In genomic region chr3:197244751-197245150, GRCh38 we compare ENCODE assay signal across 17 cellular contexts. TPM values are rescaled to one million over a fixed set of nuclear protein-coding genes. Genes with fewer than 3 reads are reported as not detected.
DNase-seq lines count a peak whose midpoint lies in the region; ATAC-seq, FAIRE-seq and TF ChIP-seq lines count a peak whose summit lies in the region.
"Had no signal": no experiment of that assay in that cellular context is flagged by ENCODE, and none has a peak within 500 bp of the region (broad histone marks: within the 10 kb centered on the region; RNA-seq: fewer than 3 reads in every experiment).

No MANE protein-coding gene starts in this region.

- peak; percentile 19 for FAIRE-seq in H1 (lab: Jason Lieb, UNC)
- FAIRE-seq: A204.1, GM12878, GM18507, HepG2, HTR-8/SVneo had no signal

- H2AFZ ChIP-seq in IMR-90 (replicated peaks; ENCODE audit: low read length, poor library complexity) (no peak overlapping the region), H1 (ENCODE audit: low read length) (no peak overlapping the region), mesenchymal stem cell (ENCODE audit: low read depth, low read length) (no peak overlapping the region)
- H2AFZ ChIP-seq: GM23338 had no signal

- H3K14ac ChIP-seq in IMR-90 (replicated peaks; ENCODE audit: low read depth, low read length) (no peak overlapping the region), H1 (ENCODE audit: insufficient read length) (no peak overlapping the region), mesenchymal stem cell (ENCODE audit: low read length in 2 of 2) (no peak overlapping the region)

- intact Hi-C loops in IMR-90 (cut with micrococcal nuclease): no loop called here

- no peak overlapping the region for H2AK9ac ChIP-seq in IMR-90 (replicated peaks; ENCODE audit: low read depth, low read length, poor library complexity)

- TF ChIP-seq RAD21 in IMR-90 (IDR thresholded peaks at IDR 0.05; ENCODE audit: low read length): no peak
- no peak for TF ChIP-seq RAD21 in H1 (IDR thresholded peaks at IDR 0.05 in 1 of 2, conservative IDR thresholded peaks at IDR 0.05 in 1 of 2; ENCODE audit: low read depth in 2 of 2, low read length in 2 of 2)

- no peaks in the 10 kb centered on the region for H3K27me3 ChIP-seq in IMR-90 (ENCODE audit: control insufficient read depth, insufficient read depth, low read length)
- H3K27me3 ChIP-seq in H1 (replicated peaks in 1 of 4; ENCODE audit: control insufficient read depth in 3 of 4, extremely low read depth in 1 of 4, insufficient read depth in 3 of 4, low read length in 3 of 4): no peaks in the 10 kb centered on the region
- no peaks in the 10 kb centered on the region for H3K27me3 ChIP-seq in mesenchymal stem cell (ENCODE audit: control insufficient read depth in 1 of 2, insufficient read depth in 1 of 2, low read length in 2 of 2)

- H3K79me1 ChIP-seq in IMR-90 (ENCODE audit: low read depth in 1 of 2, low read length in 2 of 2): peaks cover 51 to 66% of the 10 kb centered on the region in 2 experiments
- H3K79me1 ChIP-seq in H1 (ENCODE audit: low read depth, low read length): peaks cover 8% of the 10 kb centered on the region; the same call in 1 of the 2 replicates
- peaks cover 2% of the 10 kb centered on the region for H3K79me1 ChIP-seq in mesenchymal stem cell (replicated peaks; ENCODE audit: low read length, poor library complexity, severe bottlenecking)

- H3K27ac ChIP-seq in IMR-90 (ENCODE audit: insufficient read depth, low read length) (no peak overlapping the region), H1 (ENCODE audit: low read depth, low read length) (no peak overlapping the region), mesenchymal stem cell (ENCODE audit: low read length, poor library complexity, severe bottlenecking) (no peak overlapping the region)

- in situ Hi-C loops in IMR-90 (cut with MboI; ENCODE audit: low sequenced_read_pairs): no loop called here

- WGBS in IMR-90 (ENCODE audit: extremely low coverage in 2 of 2, insufficient read length in 1 of 2), 2 experiments: no CpG with 5 or more reads among the region's 3 CpGs
- 93% methylated on average over 3 of the region's 3 CpGs; no CpG with 5 or more reads in 1 of the 2 experiments for WGBS in H1 (ENCODE audit: extremely low coverage in 1 of 2, insufficient coverage in 1 of 2, insufficient read length in 1 of 2, insufficient replicate concordance in 2 of 2, low coverage in 1 of 2, low lambda C conversion rate in 2 of 2, missing lambda C conversion rate in 1 of 2), 2 experiments
- WGBS in mesenchymal stem cell: 97% methylated on average over 3 of the region's 3 CpGs

- no peak for TF ChIP-seq EP300 in H1 (IDR thresholded peaks at IDR 0.05; ENCODE audit: borderline replicate concordance in 1 of 2, low read depth in 2 of 2, low read length in 2 of 2)

- no peaks in the 10 kb centered on the region for H3K23me2 ChIP-seq in H1 (ENCODE audit: low read depth, low read length)

- H3K4me3 ChIP-seq in IMR-90 (ENCODE audit: insufficient read depth, low read depth, low read length) (no peak overlapping the region), H1 (ENCODE audit: extremely low read depth in 1 of 4, insufficient read depth in 2 of 4, low read depth in 3 of 4, low read length in 4 of 4) (no peak overlapping the region), mesenchymal stem cell (ENCODE audit: insufficient read depth in 1 of 2, low read depth in 1 of 2, low read length in 2 of 2) (no peak overlapping the region)
- H3K4me3 ChIP-seq: GM12878, GM23338, HAP-1 had no signal

- H2BK15ac ChIP-seq in IMR-90 (ENCODE audit: low read depth, low read length) (no peak overlapping the region), H1 (ENCODE audit: low read length) (no peak overlapping the region), mesenchymal stem cell (ENCODE audit: low read depth, poor library complexity, severe bottlenecking) (no peak overlapping the region)

- H2BK120ac ChIP-seq in IMR-90 (ENCODE audit: low read depth, low read length) (no peak overlapping the region), H1 (replicated peaks; ENCODE audit: low read depth, low read length) (no peak overlapping the region), mesenchymal stem cell (ENCODE audit: low read depth, low read length) (no peak overlapping the region)

- H3K4me1 ChIP-seq in IMR-90 (ENCODE audit: control insufficient read depth, insufficient read depth, low read length): peaks cover 3% of the 10 kb centered on the region
- H3K4me1 ChIP-seq in H1 (replicated peaks in 1 of 4; ENCODE audit: control insufficient read depth in 3 of 4, insufficient read depth in 4 of 4, low read length in 3 of 4): peaks cover 0 to 19% (median 8%) of the 10 kb centered on the region in 4 experiments; a peak in 3 of 7 replicates
- no peaks in the 10 kb centered on the region for H3K4me1 ChIP-seq in mesenchymal stem cell (ENCODE audit: control insufficient read depth, insufficient read depth, low read depth, low read length)
- H3K4me1 ChIP-seq: HAP-1 had no signal

- H2BK12ac ChIP-seq in H1 (ENCODE audit: low read depth, low read length) (0 out of 2 replicates have a peak overlapping the region, but pooled peaks have one; percentile 27), mesenchymal stem cell (ENCODE audit: low read length in 2 of 2) (no peak overlapping the region)

- H4K20me1 ChIP-seq in IMR-90 (ENCODE audit: insufficient read depth, low read length) (peaks cover 27% of the 10 kb centered on the region), H1 (replicated peaks in 1 of 2; ENCODE audit: control insufficient read depth in 1 of 2, insufficient read depth in 2 of 2, low read length in 2 of 2) (no peaks in the 10 kb centered on the region)

- POLR2A ChIA-PET in IMR-90 (lab: Charles Lee; ENCODE audit: unreplicated experiment) (no interaction called here), H1 (lab: Charles Lee; ENCODE audit: partially characterized antibody) (interaction anchor here (1.0 to 1.6 kb wide), 2 partner anchors 18 to 258 kb away, joined by 3 read pairs; no protein-coding TSS in a partner anchor)

- TF ChIP-seq CTCF in IMR-90 (conservative IDR thresholded peaks at IDR 0.05; ENCODE audit: low read depth, low read length): no peak
- TF ChIP-seq CTCF in H1 (IDR thresholded peaks at IDR 0.05; ENCODE audit: control extremely low read depth in 1 of 3, insufficient read depth in 1 of 3, low read depth in 1 of 3, low read length in 3 of 3): no peak

- BruUV-seq in IMR-90 (replicated peaks; lab: Mats Ljungman, UMichigan): no TSS peak

- H4K8ac ChIP-seq in IMR-90 (ENCODE audit: low read depth in 2 of 2, low read length in 2 of 2) (no peak overlapping the region), H1 (ENCODE audit: extremely low read depth, insufficient read depth, low read length) (no peak overlapping the region), mesenchymal stem cell (ENCODE audit: low read length) (no peak overlapping the region)

- TF ChIP-seq POLR2A in IMR-90 (IDR thresholded peaks at IDR 0.05; ENCODE audit: low read depth, low read length) (no peak), H1 (IDR thresholded peaks at IDR 0.05; ENCODE audit: control extremely low read depth in 1 of 2, low read depth in 2 of 2, low read length in 2 of 2) (no peak)

- H3K4ac ChIP-seq in IMR-90 (ENCODE audit: low read depth, low read length): no peak overlapping the region
- H3K4ac ChIP-seq in H1 (replicated peaks; ENCODE audit: insufficient read length, low read depth, low read length): peak overlapping the region; percentile 51
- H3K4ac ChIP-seq in mesenchymal stem cell (ENCODE audit: low read depth in 1 of 2, low read length in 2 of 2): no peak overlapping the region

- H3K36me3 ChIP-seq in IMR-90 (ENCODE audit: control insufficient read depth, insufficient read depth, low read length) (peaks cover 14% of the 10 kb centered on the region), H1 (ENCODE audit: control insufficient read depth in 2 of 4, insufficient read depth in 4 of 4, low read length in 3 of 4) (peaks cover 0 to 11% (median 0%) of the 10 kb centered on the region in 4 experiments; a peak in 2 of 8 replicates), mesenchymal stem cell (ENCODE audit: control insufficient read depth in 1 of 2, insufficient read depth in 2 of 2, low read depth in 1 of 2, low read length in 2 of 2) (peaks cover 22 to 24% of the 10 kb centered on the region in 2 experiments)

- H2BK5ac ChIP-seq in IMR-90 (ENCODE audit: low read depth, low read length, poor library complexity, severe bottlenecking) (no peak overlapping the region), H1 (ENCODE audit: low read depth, low read length) (peak overlapping the region; percentile 35; the same call in 1 of the 2 replicates), mesenchymal stem cell (ENCODE audit: low read depth, low read length, poor library complexity, severe bottlenecking) (no peak overlapping the region)

- H3K23ac ChIP-seq in IMR-90 (ENCODE audit: low read depth, low read length) (no peak overlapping the region), H1 (ENCODE audit: insufficient read length) (no peak overlapping the region), mesenchymal stem cell (ENCODE audit: low read length in 2 of 2) (no peak overlapping the region)

- H3K18ac ChIP-seq in IMR-90 (ENCODE audit: low read depth, low read length) (no peak overlapping the region), H1 (ENCODE audit: extremely low read depth, low read length) (no peak overlapping the region), mesenchymal stem cell (ENCODE audit: low read depth in 1 of 2, low read length in 2 of 2) (no peak overlapping the region)

- ATAC-seq in IMR-90 (ENCODE audit: low read depth): 0 out of 2 replicates have a peak, but pooled peaks have one; percentile 21
- ATAC-seq: GM12878, GM23338, HepG2 had no signal

- no peak overlapping the region for H4K5ac ChIP-seq in IMR-90 (ENCODE audit: low read depth, low read length)
- H4K5ac ChIP-seq in H1 (ENCODE audit: insufficient read length, low read depth, low read length): no peak overlapping the region

- H3K4me2 ChIP-seq in IMR-90 (ENCODE audit: low read depth, low read length) (no peak overlapping the region), H1 (ENCODE audit: insufficient read depth in 1 of 2, low read depth in 2 of 2, low read length in 2 of 2) (no peak overlapping the region), mesenchymal stem cell (ENCODE audit: low read length, poor library complexity, severe bottlenecking) (no peak overlapping the region)
- H3K4me2 ChIP-seq: GM23338 had no signal

- no peaks in the 10 kb centered on the region for H3K9me1 ChIP-seq in IMR-90 (ENCODE audit: insufficient read depth, low read length)

- no peak overlapping the region for H2BK20ac ChIP-seq in IMR-90 (ENCODE audit: low read depth, low read length)
- no peak overlapping the region for H2BK20ac ChIP-seq in H1 (ENCODE audit: low read length)

- DNase-seq in IMR-90 (no peak), H1 (ENCODE audit: low read depth in 1 of 2, low spot score in 2 of 2) (no peak), mesenchymal stem cell (peak; percentile 42), NCI-H2171 (lab: John Stamatoyannopoulos, UW) (no peak), GM19238 (ENCODE audit: insufficient read length, low spot score) (no peak), HCEC 1CT (no peak)
- DNase-seq in activated T-cell treated with anti-CD3 and anti-CD28 coated beads, Interleukin-2, amount 50 U/mL, for 1 hour: no peak
- DNase-seq: C1 segment of cervical spinal cord; CD4-positive, alpha-beta T cell; DMS79 had no signal

- H3K9ac ChIP-seq in IMR-90 (ENCODE audit: low read depth, low read length) (no peak overlapping the region), H1 (replicated peaks in 1 of 4; ENCODE audit: extremely low read depth in 1 of 4, low read depth in 3 of 4, low read length in 3 of 4) (no peak overlapping the region), mesenchymal stem cell (ENCODE audit: low read length) (no peak overlapping the region)

- CTCF ChIA-PET in IMR-90 (lab: Yijun Ruan, JAX) (no interaction called here), H1 (lab: Charles Lee; ENCODE audit: partially characterized antibody) (interaction anchor here (1.0 to 5.7 kb wide), 4 partner anchors 12 to 257 kb away, joined by 3 to 52 read pairs (median 7); no protein-coding TSS in a partner anchor)

- H3K9me3 ChIP-seq in IMR-90 (ENCODE audit: control insufficient read depth, insufficient read depth, low read length): peaks cover 31% of the 10 kb centered on the region
- H3K9me3 ChIP-seq in H1 (ENCODE audit: insufficient read depth in 2 of 2, low read depth in 1 of 2, low read length in 1 of 2): peaks cover 0 to 2% of the 10 kb centered on the region in 2 experiments; a peak in 1 of 4 replicates
- H3K9me3 ChIP-seq in mesenchymal stem cell (ENCODE audit: control insufficient read depth, low read length): peaks cover 63% of the 10 kb centered on the region

- no peak overlapping the region for H2AK5ac ChIP-seq in IMR-90 (ENCODE audit: low read depth, low read length)
- peak overlapping the region; percentile 86; the same call in 1 of the 2 replicates for H2AK5ac ChIP-seq in H1 (ENCODE audit: low read depth, low read length)
- no peak overlapping the region for H2AK5ac ChIP-seq in mesenchymal stem cell (ENCODE audit: low read length, severe bottlenecking)

- H4K91ac ChIP-seq in IMR-90 (ENCODE audit: insufficient read depth, low read depth, low read length): no peak overlapping the region
- H4K91ac ChIP-seq in H1 (replicated peaks; ENCODE audit: insufficient read length, low read length): no peak overlapping the region
- H4K91ac ChIP-seq in mesenchymal stem cell (ENCODE audit: low read length): no peak overlapping the region

- dilution Hi-C loops in IMR-90 (cut with HindIII; ENCODE audit: low sequenced_read_pairs, unreplicated experiment): no loop called here

- H3K79me2 ChIP-seq in H1 (ENCODE audit: control insufficient read depth in 1 of 2, insufficient read depth in 2 of 2, low read length in 2 of 2): peaks cover 9 to 84% of the 10 kb centered on the region in 2 experiments

- H3K56ac ChIP-seq in IMR-90 (ENCODE audit: extremely low read depth, insufficient read depth, low read length) (no peak overlapping the region), H1 (replicated peaks; ENCODE audit: insufficient read length, low read depth, low read length) (no peak overlapping the region)

RNA-seq across cellular contexts. Expression of gene DLG1, which starts 53.7 kb away (rescaled TPM):
- total RNA-seq in IMR-90 (2012; rRNA removed): 57.7 and 58.6 TPM in 2 replicates
- polyA plus RNA-seq in IMR-90 (2012; rRNA removed) (18.7 and 21.2 TPM in 2 replicates), H1 (2011; rRNA removed) (10.5 and 13.4 TPM in 2 replicates)
- polyA plus RNA-seq in IMR-90 (2012; cell fraction: cytosol; rRNA removed): 3.7 and 4.9 TPM in 2 replicates
- polyA plus RNA-seq in IMR-90 (2012; cell fraction: nucleus; rRNA removed; ENCODE audit: low replicate concordance): 5.5 and 51.9 TPM in 2 replicates
- total RNA-seq in H1 (2021; fragmentation: NEBNext Ultra II Directional; extraction: Animal tissue kit (Norgen Biotek cat#: 25700)): 74.9 and 78.8 TPM in 2 replicates
- 61.9 TPM for polyA plus RNA-seq in H1 (2011; cell fraction: cytosol; rRNA removed)
- 21.7 TPM for polyA plus RNA-seq in H1 (2011; cell fraction: nucleus; rRNA removed)
- polyA plus RNA-seq in H1 (2012, experiment 1 of 2): 29.0 to 50.3 TPM (median 32.2 TPM) in 4 replicates
- 2.5 TPM for polyA plus RNA-seq in H1 (2012, experiment 2 of 2)
- polyA plus RNA-seq in H1 (2013, experiment 1 of 2): 34.3 TPM
- 30.6 TPM for polyA plus RNA-seq in H1 (2013, experiment 2 of 2)
- polyA minus RNA-seq in H1 (2011; rRNA and poly(A)+ RNA removed): 60.0 and 72.1 TPM in 2 replicates
- 44.3 TPM for polyA minus RNA-seq in H1 (2011; cell fraction: cytosol; rRNA and poly(A)+ RNA removed)
- 167 TPM for polyA minus RNA-seq in H1 (2011; cell fraction: nucleus; rRNA and poly(A)+ RNA removed)
- 41.4 TPM for polyA plus RNA-seq in mesenchymal stem cell (2013, experiment 1 of 2)
- polyA plus RNA-seq in mesenchymal stem cell (2013, experiment 2 of 2): 40.1 TPM
